ENCODE assay signal across 27 cellular contexts in the genomic region with DNA sequence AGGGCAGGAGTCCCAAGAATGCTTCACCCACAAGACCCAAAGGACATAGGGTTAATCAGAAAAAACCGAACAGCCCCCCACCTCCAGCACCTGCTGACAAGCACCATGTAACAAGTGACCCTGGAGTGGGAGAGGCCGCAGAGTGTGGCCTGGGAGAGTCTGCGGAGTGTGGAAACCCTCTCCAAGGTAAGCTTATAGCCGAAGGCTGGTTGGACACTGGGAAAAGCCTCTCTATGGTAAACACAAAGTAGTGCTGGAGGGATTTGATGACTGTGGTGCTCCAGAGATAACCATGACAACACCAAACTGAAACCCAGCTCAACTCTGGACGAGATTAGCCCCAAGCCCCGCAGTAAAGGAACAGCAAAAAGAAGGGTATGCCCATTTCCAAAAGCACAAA. TPM values are rescaled to one million over a fixed set of nuclear protein-coding genes. Genes with fewer than 3 reads are reported as not detected.
"Had no signal": no experiment of that assay in that cellular context is flagged by ENCODE, and none has a peak within 500 bp of the region (broad histone marks: within the 10 kb centered on the region; RNA-seq: fewer than 3 reads in every experiment).

No MANE protein-coding gene starts in this region.

- H3K4me3 ChIP-seq: ascending aorta, PC-9, SK-N-MC had no signal

- ATAC-seq: activated CD4-positive, alpha-beta T cell treated with anti-CD3 and anti-CD28 coated beads for 36 hours; activated CD8-positive, alpha-beta memory T cell treated with anti-CD3 and anti-CD28 coated beads, Interleukin-2, amount 10 ng/mL, durations not matched to agents 7 days and 5 days; activated CD8-positive, alpha-beta T cell treated with anti-CD3 and anti-CD28 coated beads, Interleukin-2, amount 10 ng/mL, durations not matched to agents 7 days and 5 days; activated naive CD4-positive, alpha-beta T cell treated with anti-CD3 and anti-CD28 coated beads, Interleukin-2, amount 50 U/mL, for 72 hours; activated naive CD8-positive, alpha-beta T cell treated with anti-CD3 and anti-CD28 coated beads, Interleukin-2, amount 50 U/mL, for 24 hours; activated T-cell treated with anti-CD3 and anti-CD28 coated beads, Interleukin-2, amount 50 U/mL, for 4 hours; Right ventricle myocardium inferior; T-cell had no signal

- H3K36me3 ChIP-seq: ascending aorta, WERI-Rb-1 had no signal

- H3K36me3 Mint-ChIP-seq: activated CD8-positive, alpha-beta memory T cell treated with anti-CD3 and anti-CD28 coated beads, Interleukin-2, amount 10 ng/mL, durations not matched to agents 7 days and 5 days; activated naive CD4-positive, alpha-beta T cell treated with anti-CD3 and anti-CD28 coated beads, Interleukin-2, amount 50 U/mL, for 72 hours; brain; T-cell had no signal

- H3K27ac ChIP-seq: ascending aorta, PC-9, SK-N-MC, WERI-Rb-1 had no signal

- H3K27ac Mint-ChIP-seq: activated CD4-positive, alpha-beta T cell treated with anti-CD3 and anti-CD28 coated beads for 36 hours; activated CD8-positive, alpha-beta memory T cell treated with anti-CD3 and anti-CD28 coated beads, Interleukin-2, amount 10 ng/mL, durations not matched to agents 7 days and 5 days; activated CD8-positive, alpha-beta T cell treated with anti-CD3 and anti-CD28 coated beads, Interleukin-2, amount 10 ng/mL, durations not matched to agents 7 days and 5 days; activated naive CD4-positive, alpha-beta T cell treated with anti-CD3 and anti-CD28 coated beads, Interleukin-2, amount 50 U/mL, for 72 hours; activated naive CD8-positive, alpha-beta T cell treated with anti-CD3 and anti-CD28 coated beads, Interleukin-2, amount 50 U/mL, for 24 hours; T-cell had no signal

- H3K4me1 ChIP-seq: ascending aorta had no signal

- H3K27me3 Mint-ChIP-seq: activated CD4-positive, alpha-beta T cell treated with anti-CD3 and anti-CD28 coated beads for 36 hours; activated naive CD8-positive, alpha-beta T cell treated with anti-CD3 and anti-CD28 coated beads, Interleukin-2, amount 50 U/mL, for 24 hours had no signal

- DNase-seq: activated CD4-positive, alpha-beta T cell treated with anti-CD3 and anti-CD28 coated beads for 36 hours; activated CD8-positive, alpha-beta memory T cell treated with anti-CD3 and anti-CD28 coated beads, Interleukin-2, amount 10 ng/mL, durations not matched to agents 7 days and 5 days; activated CD8-positive, alpha-beta T cell treated with anti-CD3 and anti-CD28 coated beads, Interleukin-2, amount 10 ng/mL, durations not matched to agents 7 days and 5 days; activated effector memory CD4-positive, alpha-beta T cell treated with anti-CD3 and anti-CD28 coated beads, Interleukin-2, amount 50 U/mL, for 16 hours; activated naive CD4-positive, alpha-beta T cell treated with Interleukin-2 at 50 U/mL for 16 hours; activated naive CD8-positive, alpha-beta T cell treated with anti-CD3 and anti-CD28 coated beads, Interleukin-2, amount 50 U/mL, for 24 hours; activated T-cell treated with anti-CD3 and anti-CD28 coated beads, Interleukin-2, amount 50 U/mL, for 4 hours; amniotic stem cell; Karpas-422; MM.1S; NCI-H1105; NCI-H1436; NCI-H1694 treated with DMSO at 0.1 percent for 48 hours; NCI-H2029 treated with DMSO at 0.1 percent for 48 hours; NCI-H345; NCI-H510A; NCI-H69; PC-9; T-cell; WERI-Rb-1 had no signal

- H3K27me3 ChIP-seq: ascending aorta had no signal

- H2AFZ ChIP-seq: PC-9 had no signal

- H3K4me3 Mint-ChIP-seq: activated CD4-positive, alpha-beta T cell treated with anti-CD3 and anti-CD28 coated beads for 36 hours; activated CD8-positive, alpha-beta memory T cell treated with anti-CD3 and anti-CD28 coated beads, Interleukin-2, amount 10 ng/mL, durations not matched to agents 7 days and 5 days; activated CD8-positive, alpha-beta T cell treated with anti-CD3 and anti-CD28 coated beads, Interleukin-2, amount 10 ng/mL, durations not matched to agents 7 days and 5 days; activated naive CD8-positive, alpha-beta T cell treated with anti-CD3 and anti-CD28 coated beads, Interleukin-2, amount 50 U/mL, for 24 hours; activated T-cell treated with anti-CD3 and anti-CD28 coated beads, Interleukin-2, amount 50 U/mL, for 4 hours; brain; central memory CD8-positive, alpha-beta T cell; T-cell had no signal

- H3K4me2 ChIP-seq: PC-9 had no signal

- H3K9me3 Mint-ChIP-seq: activated naive CD4-positive, alpha-beta T cell treated with anti-CD3 and anti-CD28 coated beads, Interleukin-2, amount 50 U/mL, for 72 hours; activated naive CD8-positive, alpha-beta T cell treated with anti-CD3 and anti-CD28 coated beads, Interleukin-2, amount 50 U/mL, for 24 hours; activated T-cell treated with anti-CD3 and anti-CD28 coated beads, Interleukin-2, amount 50 U/mL, for 4 hours; central memory CD8-positive, alpha-beta T cell had no signal

- H3K4me1 Mint-ChIP-seq: activated CD4-positive, alpha-beta T cell treated with anti-CD3 and anti-CD28 coated beads for 36 hours; activated CD8-positive, alpha-beta memory T cell treated with anti-CD3 and anti-CD28 coated beads, Interleukin-2, amount 10 ng/mL, durations not matched to agents 7 days and 5 days; activated naive CD8-positive, alpha-beta T cell treated with anti-CD3 and anti-CD28 coated beads, Interleukin-2, amount 50 U/mL, for 24 hours; brain; central memory CD8-positive, alpha-beta T cell; T-cell had no signal

RNA-seq across cellular contexts. Expression of a gene that starts 19.2 kb away (rescaled TPM):
- total RNA-seq: ascending aorta, PC-9, RPMI7951 had no signal

RNA-seq across cellular contexts. Expression of a gene that starts 50.6 kb away (rescaled TPM):
- total RNA-seq: ascending aorta, PC-9 had no signal

RNA-seq across cellular contexts. Expression of a gene that starts 50.7 kb away (rescaled TPM):
- total RNA-seq: PC-9 had no signal
